20 cellular contexts compared by ENCODE assay signal in genomic region chr11:119254239-119254638, GRCh38. TPM values are rescaled to one million over a fixed set of nuclear protein-coding genes. Genes with fewer than 3 reads are reported as not detected.
DNase-seq lines count a peak whose midpoint lies in the region; ATAC-seq and TF ChIP-seq lines count a peak whose summit lies in the region.
"Had no signal": no experiment of that assay in that cellular context is flagged by ENCODE, and none has a peak within 500 bp of the region (broad histone marks: within the 10 kb centered on the region; RNA-seq: fewer than 3 reads in every experiment).

No MANE protein-coding gene starts in this region.

- no peaks in the 10 kb centered on the region for H3K27me3 Mint-ChIP-seq in CD8-positive, alpha-beta T cell (ENCODE audit: low read depth)
- no peaks in the 10 kb centered on the region for H3K27me3 Mint-ChIP-seq in naive thymus-derived CD4-positive, alpha-beta T cell
- H3K27me3 Mint-ChIP-seq: activated B cell treated with CpG ODN at 0.5 μM for 24 hours; activated naive CD8-positive, alpha-beta T cell; brain; IgD-negative memory B cell had no signal

- TF ChIP-seq CTCF in CD8-positive, alpha-beta T cell (IDR thresholded peaks at IDR 0.05), result no peak

- DNase-seq in CD8-positive, alpha-beta T cell, result peak in 1 of 7 experiments; percentile 21
- DNase-seq in activated CD4-positive, alpha-beta T cell treated with anti-CD3 and anti-CD28 coated beads, Interleukin-2, amount 50 U/mL, for 4 hours, result peak; percentile 24 to 49
- DNase-seq in naive thymus-derived CD4-positive, alpha-beta T cell, result peak in 5 of 9 donors; percentile 14 to 36 (median 27)
- DNase-seq in stimulated activated CD4-positive, alpha-beta T cell treated with anti-CD3 and anti-CD28 coated beads, TNF-alpha, amount 100 ng/mL, for 48 hours (ENCODE audit: low read depth in 3 of 3), result peak; percentile 37 to 71 (median 57)
- DNase-seq in medulla oblongata (ENCODE audit: extremely low spot score) (no peak), RKO (ENCODE audit: low spot score) (no peak), AG20443 (ENCODE audit: low spot score) (no peak)
- DNase-seq: activated B cell treated with CpG ODN at 0.5 μM for 24 hours, heart right ventricle, immature natural killer cell, NCI-H1694 treated with DMSO at 0.1 percent for 48 hours, NCI-H82, occipital lobe, PC-3 had no signal

- no peaks in the 10 kb centered on the region for H3K9me3 ChIP-seq in CD8-positive, alpha-beta T cell (ENCODE audit: low read length)
- no peaks in the 10 kb centered on the region for H3K9me3 ChIP-seq in naive thymus-derived CD4-positive, alpha-beta T cell (ENCODE audit: control insufficient read depth in 2 of 3, low read length in 3 of 3)
- H3K9me3 ChIP-seq: heart right ventricle, right atrium auricular region had no signal

- H3K4me3 Mint-ChIP-seq in CD8-positive, alpha-beta T cell, result no peak overlapping the region
- no peak overlapping the region for H3K4me3 Mint-ChIP-seq in naive thymus-derived CD4-positive, alpha-beta T cell
- H3K4me3 Mint-ChIP-seq: activated B cell treated with CpG ODN at 0.5 μM for 24 hours; activated naive CD8-positive, alpha-beta T cell; brain; IgD-negative memory B cell; immature natural killer cell had no signal

- no peaks in the 10 kb centered on the region for H3K36me3 ChIP-seq in CD8-positive, alpha-beta T cell (ENCODE audit: insufficient read depth, low read length)
- no peaks in the 10 kb centered on the region for H3K36me3 ChIP-seq in naive thymus-derived CD4-positive, alpha-beta T cell (ENCODE audit: control insufficient read depth in 2 of 3, insufficient read depth in 3 of 3, low read length in 3 of 3)
- H3K36me3 ChIP-seq: right atrium auricular region had no signal

- H3K9me3 Mint-ChIP-seq in CD8-positive, alpha-beta T cell, result no peaks in the 10 kb centered on the region
- H3K9me3 Mint-ChIP-seq in naive thymus-derived CD4-positive, alpha-beta T cell, result peaks cover 0 to 4% (median 0%) of the 10 kb centered on the region in 11 donors
- H3K9me3 Mint-ChIP-seq: activated B cell treated with CpG ODN at 0.5 μM for 24 hours, brain, IgD-negative memory B cell, immature natural killer cell had no signal

- H3K27me3 ChIP-seq in CD8-positive, alpha-beta T cell (ENCODE audit: insufficient read depth, low read length), result no peaks in the 10 kb centered on the region
- H3K27me3 ChIP-seq in naive thymus-derived CD4-positive, alpha-beta T cell (ENCODE audit: control insufficient read depth in 2 of 2, insufficient read depth in 2 of 2, low read length in 2 of 2), result no peaks in the 10 kb centered on the region
- H3K27me3 ChIP-seq: heart right ventricle, right atrium auricular region had no signal

- intact Hi-C loops in CD8-positive, alpha-beta T cell (cut with DNase I, micrococcal nuclease), result no loop called here
- intact Hi-C loops in naive thymus-derived CD4-positive, alpha-beta T cell (cut with micrococcal nuclease), result no loop called here

- H3K4me1 Mint-ChIP-seq in CD8-positive, alpha-beta T cell (ENCODE audit: low read depth), result peaks cover 57% of the 10 kb centered on the region
- H3K4me1 Mint-ChIP-seq in naive thymus-derived CD4-positive, alpha-beta T cell, result peaks cover 33 to 80% (median 46%) of the 10 kb centered on the region in 7 donors

- POLR2A ChIA-PET in CD8-positive, alpha-beta T cell (lab: Charles Lee), result interaction anchor here (1.2 kb wide), 1 partner anchor 10 kb away, joined by 6 read pairs; no protein-coding TSS in a partner anchor
- POLR2A ChIA-PET in naive thymus-derived CD4-positive, alpha-beta T cell (lab: Charles Lee), result interaction anchor here (0.8 to 1.5 kb wide), 4 partner anchors 10 to 340 kb away, joined by 3 read pairs; no protein-coding TSS in a partner anchor

- peak; percentile 51 for ATAC-seq in CD8-positive, alpha-beta T cell
- ATAC-seq in naive thymus-derived CD4-positive, alpha-beta T cell, result peak; percentile 29
- ATAC-seq: heart right ventricle, PC-3 had no signal

- H3K27ac Mint-ChIP-seq in CD8-positive, alpha-beta T cell, result no peak overlapping the region
- H3K27ac Mint-ChIP-seq in naive thymus-derived CD4-positive, alpha-beta T cell, result peak overlapping the region in 6 of 9 donors; percentile 2 to 65 (median 48)
- H3K27ac Mint-ChIP-seq: activated B cell treated with CpG ODN at 0.5 μM for 24 hours; activated naive CD8-positive, alpha-beta T cell; IgD-negative memory B cell; immature natural killer cell had no signal

- no peak overlapping the region for H3K27ac ChIP-seq in CD8-positive, alpha-beta T cell (ENCODE audit: low read depth, low read length)
- H3K27ac ChIP-seq in naive thymus-derived CD4-positive, alpha-beta T cell (ENCODE audit: low read depth, low read length), result no peak overlapping the region
- H3K27ac ChIP-seq: coronary artery, heart right ventricle, HL-60, right atrium auricular region had no signal

- H3K36me3 Mint-ChIP-seq in CD8-positive, alpha-beta T cell, result peaks cover 25% of the 10 kb centered on the region
- peaks cover 0 to 35% (median 22%) of the 10 kb centered on the region in 5 donors for H3K36me3 Mint-ChIP-seq in naive thymus-derived CD4-positive, alpha-beta T cell

- H3K4me1 ChIP-seq in CD8-positive, alpha-beta T cell (ENCODE audit: insufficient read depth, low read length), result peaks cover 26% of the 10 kb centered on the region
- peaks cover 9 to 23% of the 10 kb centered on the region in 2 donors for H3K4me1 ChIP-seq in naive thymus-derived CD4-positive, alpha-beta T cell (ENCODE audit: control insufficient read depth in 2 of 2, insufficient read depth in 2 of 2, low read length in 2 of 2)
- H3K4me1 ChIP-seq: right atrium auricular region had no signal

- no peak overlapping the region for H3K4me3 ChIP-seq in CD8-positive, alpha-beta T cell (ENCODE audit: low read depth, low read length)
- H3K4me3 ChIP-seq in naive thymus-derived CD4-positive, alpha-beta T cell (ENCODE audit: low read length), result no peak overlapping the region
- H3K4me3 ChIP-seq: coronary artery, heart right ventricle, right atrium auricular region had no signal

- CTCF ChIA-PET in CD8-positive, alpha-beta T cell (lab: Charles Lee), result interaction anchor here (1.0 to 1.1 kb wide), 2 partner anchors 8 to 24 kb away, joined by 3 read pairs; no protein-coding TSS in a partner anchor
- CTCF ChIA-PET in naive thymus-derived CD4-positive, alpha-beta T cell (lab: Charles Lee), result interaction anchor here (0.9 to 1.1 kb wide), 2 partner anchors 25 to 32 kb away, joined by 3 read pairs; no protein-coding TSS in a partner anchor

RNA-seq across cellular contexts. Expression of gene CBL, which starts 48.1 kb away (rescaled TPM):
- total RNA-seq in CD8-positive, alpha-beta T cell, result 10 to 100 TPM; 13.5 to 13.8 TPM
- total RNA-seq in naive thymus-derived CD4-positive, alpha-beta T cell, result 10 to 100 TPM; 37.0 to 51.8 (median 40.5) TPM
- 10 to 100 TPM; 17.5 to 18.0 TPM for polyA plus RNA-seq in naive thymus-derived CD4-positive, alpha-beta T cell

Comparison
In these comparisons a context has a peak if more than half of its experiments do, and no peak if none do; other contexts are left out.
1. DNase-seq: peak in activated CD4-positive, alpha-beta T cell treated with anti-CD3 and anti-CD28 coated beads, Interleukin-2, amount 50 U/mL, for 4 hours (2 of 2), naive thymus-derived CD4-positive, alpha-beta T cell (5 of 9) and stimulated activated CD4-positive, alpha-beta T cell treated with anti-CD3 and anti-CD28 coated beads, TNF-alpha, amount 100 ng/mL, for 48 hours (3 of 3); none in medulla oblongata (single experiment), RKO (single experiment) and AG20443 (single experiment).